In genomic region chr12:97984951-97985350, GRCh38 we compare ENCODE assay signal across 12 cellular contexts.
"Had no signal": no experiment of that assay in that cellular context is flagged by ENCODE, and none has a peak within 500 bp of the region (broad histone marks: within the 10 kb centered on the region; RNA-seq: fewer than 3 reads in every experiment).

No MANE protein-coding gene starts in this region.

- DNase-seq: activated CD4-positive, alpha-beta T cell treated with anti-CD3 and anti-CD28 coated beads for 1 hour; activated naive CD4-positive, alpha-beta T cell treated with Interleukin-2 at 50 U/mL for 16 hours; activated naive CD8-positive, alpha-beta T cell treated with anti-CD3 and anti-CD28 coated beads for 36 hours; activated T-cell treated with anti-CD3 and anti-CD28 coated beads, Interleukin-2, amount 50 U/mL, for 1 hour; cerebellar nuclear complex; cortex of kidney; left lung; naive thymus-derived CD8-positive, alpha-beta T cell; psoas muscle; spleen; stimulated activated CD4-positive, alpha-beta T cell treated with anti-CD3 and anti-CD28 coated beads, Interleukin-4, amount 100 ng/mL, for 24 hours; stimulated activated naive CD4-positive, alpha-beta T cell treated with Interleukin-2 at 50 U/mL for 16 hours had no signal
